In the genomic region with DNA sequence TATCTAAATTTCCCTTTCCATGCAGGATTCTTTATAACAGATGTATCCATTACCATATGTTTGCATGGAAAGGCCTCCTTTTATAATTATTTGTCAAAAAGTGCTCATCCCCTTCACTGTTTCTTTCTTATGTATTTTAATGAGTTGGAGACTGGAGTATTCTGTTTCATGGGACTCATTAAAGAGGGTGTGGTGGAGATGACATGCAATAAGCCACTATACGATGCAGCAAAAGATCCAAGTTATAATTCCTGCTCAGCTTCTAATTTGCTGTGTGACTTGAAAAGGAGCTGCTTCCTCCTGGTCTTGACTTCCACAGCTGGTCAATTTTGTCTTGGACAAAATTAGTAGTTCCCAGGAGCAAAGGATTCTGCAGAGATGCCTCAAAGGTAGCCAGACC, we compare ENCODE assay signal across 1 cellular context.
TF ChIP-seq lines count a peak whose summit lies in the region.

No MANE protein-coding gene starts in this region.

TF ChIP-seq in IMR-90, 13 proteins besides CTCF, POLR2A, EP300 and RAD21 (continued from another document):
- no peak for TF ChIP-seq NFE2L2 (IDR thresholded peaks at IDR 0.05; ENCODE audit: low read depth, low read length)
- TF ChIP-seq RCOR1 (IDR thresholded peaks at IDR 0.05; ENCODE audit: insufficient replicate concordance, low read length): no peak
- no peak for TF ChIP-seq RFX5 (IDR thresholded peaks at IDR 0.05; ENCODE audit: low read depth, low read length)
